ENCODE assay signal across 20 cellular contexts in the genomic region with DNA sequence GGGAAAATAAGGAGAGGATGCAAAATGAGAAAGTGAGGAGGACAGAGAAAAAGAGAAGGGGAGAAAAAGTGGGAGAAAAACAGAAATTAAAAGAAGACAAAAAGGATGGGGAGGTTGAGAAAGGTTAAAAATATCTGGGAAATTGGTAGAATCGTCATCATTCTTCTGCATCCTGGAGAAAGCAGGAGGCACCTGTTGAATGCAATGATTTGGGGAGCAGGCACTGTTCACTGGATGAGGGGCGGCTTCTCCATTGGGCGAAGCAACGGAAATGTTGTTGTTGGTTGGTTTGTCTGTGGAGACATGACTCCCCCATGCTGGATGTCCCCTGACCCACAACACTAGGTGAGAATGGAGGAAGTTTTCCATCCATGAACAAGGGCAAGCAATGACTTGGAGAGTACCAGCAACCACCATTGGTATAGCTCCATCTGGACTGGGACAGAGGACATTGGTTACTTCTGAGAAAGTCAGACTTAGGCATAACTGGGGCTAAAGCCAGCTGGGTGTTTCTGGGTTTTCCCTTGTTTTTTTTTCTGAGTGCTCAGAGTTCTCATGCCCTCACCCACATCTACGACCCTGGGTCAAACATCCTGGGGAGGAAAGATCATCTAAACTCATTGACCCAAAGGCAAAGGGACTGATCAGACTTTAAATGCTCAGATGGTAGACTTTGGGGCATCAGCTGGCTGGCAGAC. TPM values are rescaled to one million over a fixed set of nuclear protein-coding genes. Genes with fewer than 3 reads are reported as not detected.
A peak's percentile ranks its signal among the peaks of the same experiment; 100 is the strongest.
DNase-seq lines count a peak whose midpoint lies in the region; ATAC-seq, FAIRE-seq and TF ChIP-seq lines count a peak whose summit lies in the region.
"Had no signal": no experiment of that assay in that cellular context is flagged by ENCODE, and none has a peak within 500 bp of the region (broad histone marks: within the 10 kb centered on the region; RNA-seq: fewer than 3 reads in every experiment).

No MANE protein-coding gene starts in this region.

- peak; percentile 29 for ATAC-seq in HG03354 (IDR thresholded peaks at IDR 0.05; ENCODE audit: poor library complexity, severe bottlenecking, unreplicated experiment)
- peak; percentile 52 for ATAC-seq in GM12878
- ATAC-seq in GM18498 (IDR thresholded peaks at IDR 0.05; ENCODE audit: unreplicated experiment), result no peak
- ATAC-seq: heart left ventricle had no signal

- no peak for TF ChIP-seq POLR2A in GM12878 (IDR thresholded peaks at IDR 0.05; ENCODE audit: low read depth, low read length)

- H3K4me3 ChIP-seq in BLaER1 (no peak overlapping the region), GM12865 (ENCODE audit: low read depth, low read length) (no peak overlapping the region; the same call in 1 of the 2 replicates), GM12878 (peak overlapping the region; percentile 0; the same call in 1 of the 2 replicates)
- H3K4me3 ChIP-seq: ascending aorta, esophagus muscularis mucosa, heart left ventricle had no signal

- in situ Hi-C loops in GM12878 (cut with MboI) (no loop called here), GM13977 (cut with MboI; ENCODE audit: low pct_unique_long_range_greater_than_20kb, low sequenced_read_pairs, unreplicated experiment) (no loop called here)

- no peak for FAIRE-seq in GM12878 (lab: Jason Lieb, UNC)
- FAIRE-seq: keratinocyte had no signal

- SMC1A ChIA-PET in GM12878 (lab: Charles Lee; ENCODE audit: uncharacterized antibody, unreplicated experiment), result interaction anchor here (1.0 to 2.7 kb wide), 10 partner anchors 10 to 120 kb away, joined by 3 to 11 read pairs (median 4); partner anchors contain the start of gene CD44

- RAD21 ChIA-PET in GM12878 (lab: Charles Lee; ENCODE audit: unreplicated experiment), result interaction anchor here (0.8 to 6.7 kb wide), 11 partner anchors 13 to 120 kb away, joined by 3 to 40 read pairs (median 4); partner anchors contain the start of gene CD44

- intact Hi-C loops in GM12878 (cut with micrococcal nuclease; ENCODE audit: unreplicated experiment), result loop anchor here (1.0 to 2.0 kb wide), 4 partner anchors 18 to 114 kb away; no protein-coding TSS in a partner anchor

- H3K4me1 ChIP-seq in BLaER1, result peaks cover 26% of the 10 kb centered on the region
- peaks cover 58% of the 10 kb centered on the region for H3K4me1 ChIP-seq in GM12878 (ENCODE audit: control insufficient read depth, insufficient read depth, low read length)
- H3K4me1 ChIP-seq: ascending aorta, esophagus muscularis mucosa, heart left ventricle had no signal

- H3K9me3 ChIP-seq in BLaER1, result no peaks in the 10 kb centered on the region
- H3K9me3 ChIP-seq in GM12878 (replicated peaks; ENCODE audit: control insufficient read depth, insufficient read depth, low read length), result no peaks in the 10 kb centered on the region
- H3K9me3 ChIP-seq: ascending aorta, esophagus muscularis mucosa, heart left ventricle had no signal

- 15% methylated on average over 5 of the region's 5 CpGs for WGBS in GM12878 (ENCODE audit: insufficient coverage, insufficient replicate concordance, low lambda C conversion rate, missing lambda C conversion rate)

- H3K4me2 ChIP-seq in BLaER1 (peak overlapping the region; percentile 43), GM12878 (ENCODE audit: control insufficient read depth, insufficient read depth) (peak overlapping the region; percentile 79)

- POLR2A ChIA-PET in GM12878 (lab: Charles Lee), result interaction anchor here (1.1 to 1.2 kb wide), 2 partner anchors 17 to 40 kb away, joined by 4 read pairs; no protein-coding TSS in a partner anchor

- peak; percentile 66 for DNase-seq in GM12865 (ENCODE audit: low read depth)
- DNase-seq in GM12878 (ENCODE audit: low read depth, low spot score), result no peak
- no peak for DNase-seq in NCI-H446 treated with DMSO at 0.1 percent for 48 hours (lab: John Stamatoyannopoulos, UW)
- no peak for DNase-seq in GM13977 (ENCODE audit: low spot score)
- no peak for DNase-seq in GDM1 (lab: John Stamatoyannopoulos, UW)
- DNase-seq: activated CD8-positive, alpha-beta memory T cell treated with anti-CD3 and anti-CD28 coated beads, Interleukin-2, amount 50 U/mL, for 4 hours; AML-193; DND-41; heart left ventricle; KBM-7; NCI-H1105 treated with DMSO at 0.1 percent for 48 hours; NCI-H345; posterior cingulate gyrus; substantia nigra had no signal

- CTCF ChIA-PET in GM12878 (lab: Yijun Ruan, JAX), result interaction anchor here (0.6 to 4.0 kb wide), 6 partner anchors 10 to 200 kb away, joined by 3 to 10 read pairs (median 4); no protein-coding TSS in a partner anchor

- no peaks in the 10 kb centered on the region for H3K27me3 ChIP-seq in BLaER1
- no peaks in the 10 kb centered on the region for H3K27me3 ChIP-seq in GM12878 (replicated peaks in 1 of 2; ENCODE audit: control insufficient read depth in 2 of 2, insufficient read depth in 2 of 2, low read length in 1 of 2)
- H3K27me3 ChIP-seq: ascending aorta, esophagus muscularis mucosa had no signal

- 0 out of 2 replicates have a peak overlapping the region, but pooled peaks have one; percentile 31 for H3K27ac ChIP-seq in BLaER1
- H3K27ac ChIP-seq in GM12878 (ENCODE audit: control insufficient read depth, insufficient read depth), result peak overlapping the region; percentile 77
- H3K27ac ChIP-seq: ascending aorta, esophagus muscularis mucosa, heart left ventricle had no signal

- no peak for TF ChIP-seq EP300 in GM12878 (IDR thresholded peaks at IDR 0.05; ENCODE audit: borderline replicate concordance in 1 of 2, control insufficient read depth in 1 of 2, low read depth in 2 of 2, low read length in 2 of 2)

- BruUV-seq in GM12878 (replicated peaks; lab: Mats Ljungman, UMichigan), result no TSS peak

- H2AFZ ChIP-seq in GM12878 (ENCODE audit: control insufficient read depth, low read depth, low read length), result peak overlapping the region; percentile 59; the same call in 1 of the 2 replicates

- no peak for TF ChIP-seq CTCF in GM12865 (IDR thresholded peaks at IDR 0.05; ENCODE audit: insufficient read depth, low read depth, low read length, missing control alignments)
- no peak for TF ChIP-seq CTCF in GM12878 (IDR thresholded peaks at IDR 0.05 in 2 of 3, conservative IDR thresholded peaks at IDR 0.05 in 1 of 3; ENCODE audit: control insufficient read depth in 2 of 3, extremely low read depth in 1 of 3, insufficient read depth in 1 of 3, low read depth in 3 of 3, low read length in 3 of 3)
- TF ChIP-seq CTCF in GM13977 (IDR thresholded peaks at IDR 0.05; ENCODE audit: extremely low read depth, insufficient read depth, missing control alignments), result no peak

- H3K36me3 ChIP-seq in BLaER1 (no peaks in the 10 kb centered on the region; the same call in 1 of the 2 replicates), GM12878 (ENCODE audit: control insufficient read depth in 2 of 2, insufficient read depth in 2 of 2, low read length in 1 of 2) (no peaks in the 10 kb centered on the region)
- H3K36me3 ChIP-seq: ascending aorta, esophagus muscularis mucosa, heart left ventricle had no signal

- H3K9ac ChIP-seq in BLaER1 (no peak overlapping the region), GM12878 (ENCODE audit: control insufficient read depth, insufficient read depth, low read length) (peak overlapping the region; percentile 51)

- no peak for TF ChIP-seq RAD21 in GM12878 (IDR thresholded peaks at IDR 0.05; ENCODE audit: insufficient read depth, low read depth, low read length)

- H3K79me2 ChIP-seq in GM12878 (ENCODE audit: control insufficient read depth, insufficient read depth, low read length), result no peaks in the 10 kb centered on the region

- H4K20me1 ChIP-seq in BLaER1, result no peaks in the 10 kb centered on the region
- no peaks in the 10 kb centered on the region for H4K20me1 ChIP-seq in GM12878 (ENCODE audit: control insufficient read depth, insufficient read depth)

TF ChIP-seq in GM12878, 131 proteins besides CTCF, POLR2A, EP300 and RAD21 (continues in another document):
- TF ChIP-seq TCF3 (IDR thresholded peaks at IDR 0.05; ENCODE audit: borderline replicate concordance, insufficient read depth, low read depth, low read length), result 0 out of 2 replicates have a peak, but pooled peaks have one; percentile 21
- peak; percentile 15 for TF ChIP-seq NFIC (IDR thresholded peaks at IDR 0.05; ENCODE audit: low read depth, low read length)
- TF ChIP-seq, protein P1, sequence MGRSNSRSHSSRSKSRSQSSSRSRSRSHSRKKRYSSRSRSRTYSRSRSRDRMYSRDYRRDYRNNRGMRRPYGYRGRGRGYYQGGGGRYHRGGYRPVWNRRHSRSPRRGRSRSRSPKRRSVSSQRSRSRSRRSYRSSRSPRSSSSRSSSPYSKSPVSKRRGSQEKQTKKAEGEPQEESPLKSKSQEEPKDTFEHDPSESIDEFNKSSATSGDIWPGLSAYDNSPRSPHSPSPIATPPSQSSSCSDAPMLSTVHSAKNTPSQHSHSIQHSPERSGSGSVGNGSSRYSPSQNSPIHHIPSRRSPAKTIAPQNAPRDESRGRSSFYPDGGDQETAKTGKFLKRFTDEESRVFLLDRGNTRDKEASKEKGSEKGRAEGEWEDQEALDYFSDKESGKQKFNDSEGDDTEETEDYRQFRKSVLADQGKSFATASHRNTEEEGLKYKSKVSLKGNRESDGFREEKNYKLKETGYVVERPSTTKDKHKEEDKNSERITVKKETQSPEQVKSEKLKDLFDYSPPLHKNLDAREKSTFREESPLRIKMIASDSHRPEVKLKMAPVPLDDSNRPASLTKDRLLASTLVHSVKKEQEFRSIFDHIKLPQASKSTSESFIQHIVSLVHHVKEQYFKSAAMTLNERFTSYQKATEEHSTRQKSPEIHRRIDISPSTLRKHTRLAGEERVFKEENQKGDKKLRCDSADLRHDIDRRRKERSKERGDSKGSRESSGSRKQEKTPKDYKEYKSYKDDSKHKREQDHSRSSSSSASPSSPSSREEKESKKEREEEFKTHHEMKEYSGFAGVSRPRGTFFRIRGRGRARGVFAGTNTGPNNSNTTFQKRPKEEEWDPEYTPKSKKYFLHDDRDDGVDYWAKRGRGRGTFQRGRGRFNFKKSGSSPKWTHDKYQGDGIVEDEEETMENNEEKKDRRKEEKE (IDR thresholded peaks at IDR 0.05), result no peak
- no peak for TF ChIP-seq JUNB (IDR thresholded peaks at IDR 0.05)

RNA-seq across cellular contexts. Expression of gene CD44, which starts 11.9 kb away (rescaled TPM):
- 514 and 528 TPM in 2 replicates for total RNA-seq in GM12878 (2013; cell fraction: nucleolus; rRNA removed)
- 92.1 and 101 TPM in 2 replicates for total RNA-seq in GM12878 (2014; rRNA removed)
- total RNA-seq in GM12878 (2014; rRNA removed; fragmentation: Illumina TruSeq; extraction: Trizol), result 133 and 148 TPM in 2 replicates
- 293 and 295 TPM in 2 replicates for total RNA-seq in GM12878 (2021)
- polyA plus RNA-seq in GM12878 (2011; ENCODE audit: low read depth), result 121 TPM
- 190 and 193 TPM in 2 replicates for polyA plus RNA-seq in GM12878 (2011; rRNA removed)
- polyA plus RNA-seq in GM12878 (2011; cell fraction: cytosol; rRNA removed), result 279 and 303 TPM in 2 replicates
- 148 and 190 TPM in 2 replicates for polyA plus RNA-seq in GM12878 (2011; cell fraction: nucleus; rRNA removed)
- polyA plus RNA-seq in GM12878 (2012), result 190 and 271 TPM in 2 replicates
- 264 and 295 TPM in 2 replicates for polyA plus RNA-seq in GM12878 (2014; fragmentation: Illumina TruSeq; extraction: Trizol)
- polyA plus RNA-seq in GM12878 (2014; fragmentation: Nextera tagmentation; extraction: Ambion mirVana), result 10 to 100 TPM; 57.1 to 65.3 TPM
- polyA plus RNA-seq in GM12878 (2014; rRNA removed), result 188 and 201 TPM in 2 replicates
- polyA plus RNA-seq in GM12878 (2016; fragmentation: Nextera tagmentation; extraction: Ambion mirVana), result 100 to 1,000 TPM in 1 of 2 experiments, 10 to 100 TPM in 1; 95.6 to 108 TPM
- polyA minus RNA-seq in GM12878 (2011; rRNA and poly(A)+ RNA removed), result 318 and 386 TPM in 2 replicates
- 126 and 137 TPM in 2 replicates for polyA minus RNA-seq in GM12878 (2011; cell fraction: cytosol; rRNA and poly(A)+ RNA removed)
- 179 and 299 TPM in 2 replicates for polyA minus RNA-seq in GM12878 (2011; cell fraction: nucleus; rRNA and poly(A)+ RNA removed)
